Comparison of ENCODE assay signal across 22 cellular contexts in genomic region chr14:72644758-72645489, GRCh38.
DNase-seq lines count a peak whose midpoint lies in the region; ATAC-seq, FAIRE-seq and TF ChIP-seq lines count a peak whose summit lies in the region.
"Had no signal": no experiment of that assay in that cellular context is flagged by ENCODE, and none has a peak within 500 bp of the region (broad histone marks: within the 10 kb centered on the region; RNA-seq: fewer than 3 reads in every experiment).

No MANE protein-coding gene starts in this region.

- no peaks in the 10 kb centered on the region for H3K27me3 Mint-ChIP-seq in Calu3 (ENCODE audit: unreplicated experiment)
- H3K27me3 Mint-ChIP-seq: stimulated activated memory B cell treated with anti-CD40 and anti-IgM and Interleukin-4, amounts not matched to agents 10 μg/mL and 1 μg/mL and 100 μg/mL, for 72 hours had no signal

- H3K4me3 ChIP-seq in GM12864 (ENCODE audit: low read depth, low read length) (no peak overlapping the region), Karpas-422 (ENCODE audit: low read length) (no peak overlapping the region), GM12878 (no peak overlapping the region), mesendoderm (ENCODE audit: low read length) (no peak overlapping the region)
- H3K4me3 ChIP-seq: ovary, right lobe of liver, testis had no signal

- H2BK15ac ChIP-seq in mesendoderm (replicated peaks; ENCODE audit: low read depth): no peak overlapping the region

- no peak overlapping the region for H3K4me3 Mint-ChIP-seq in Calu3 (ENCODE audit: low read depth, unreplicated experiment)
- H3K4me3 Mint-ChIP-seq: CD4-positive, alpha-beta memory T cell; H9; naive thymus-derived CD4-positive, alpha-beta T cell; stimulated activated memory B cell treated with anti-CD40 and anti-IgM and Interleukin-4, amounts not matched to agents 10 μg/mL and 1 μg/mL and 100 μg/mL, for 72 hours had no signal

- H3K9me3 Mint-ChIP-seq in Calu3 (ENCODE audit: low read depth, unreplicated experiment): peaks cover 8% of the 10 kb centered on the region
- H3K9me3 Mint-ChIP-seq: stimulated activated memory B cell treated with anti-CD40 and anti-IgM and Interleukin-4, amounts not matched to agents 10 μg/mL and 1 μg/mL and 100 μg/mL, for 72 hours had no signal

- H2BK120ac ChIP-seq in mesendoderm (ENCODE audit: low read depth, low read length): no peak overlapping the region

- H2AFZ ChIP-seq in Karpas-422 (ENCODE audit: low read length): no peak overlapping the region
- no peak overlapping the region for H2AFZ ChIP-seq in GM12878 (ENCODE audit: control insufficient read depth, low read depth, low read length)

- TF ChIP-seq EP300 in GM12878 (IDR thresholded peaks at IDR 0.05; ENCODE audit: borderline replicate concordance in 1 of 2, control insufficient read depth in 1 of 2, low read depth in 2 of 2, low read length in 2 of 2): no peak

- intact Hi-C loops in GM12878 (cut with micrococcal nuclease; ENCODE audit: unreplicated experiment) (no loop called here), Calu3 (cut with micrococcal nuclease; ENCODE audit: unreplicated experiment) (no loop called here), left cardiac atrium (cut with DNase I) (no loop called here)

- H3K79me1 ChIP-seq in mesendoderm (ENCODE audit: low read length): no peaks in the 10 kb centered on the region

- peaks cover 8% of the 10 kb centered on the region for H3K4me1 Mint-ChIP-seq in Calu3 (ENCODE audit: low read depth, unreplicated experiment)

- no peaks in the 10 kb centered on the region for H3K79me2 ChIP-seq in Karpas-422 (ENCODE audit: low read length)
- no peaks in the 10 kb centered on the region for H3K79me2 ChIP-seq in GM12878 (ENCODE audit: control insufficient read depth, insufficient read depth, low read length)
- H3K79me2 ChIP-seq in mesendoderm (ENCODE audit: control insufficient read depth, insufficient read depth, low read length): no peaks in the 10 kb centered on the region

- H3K27ac ChIP-seq in Karpas-422 (ENCODE audit: low read length) (no peak overlapping the region), GM12878 (ENCODE audit: control insufficient read depth, insufficient read depth) (no peak overlapping the region), mesendoderm (ENCODE audit: low read depth, low read length) (no peak overlapping the region)
- H3K27ac ChIP-seq: ovary, right lobe of liver, testis, VCaP had no signal

- H3K27me3 ChIP-seq in Karpas-422 (ENCODE audit: low read length) (no peaks in the 10 kb centered on the region), GM12878 (replicated peaks in 1 of 2; ENCODE audit: control insufficient read depth in 2 of 2, insufficient read depth in 2 of 2, low read length in 1 of 2) (no peaks in the 10 kb centered on the region), mesendoderm (ENCODE audit: insufficient read depth, low read length, poor library complexity) (no peaks in the 10 kb centered on the region)
- H3K27me3 ChIP-seq: ovary, right lobe of liver, testis had no signal

- no peaks in the 10 kb centered on the region for H3K36me3 Mint-ChIP-seq in Calu3 (ENCODE audit: insufficient read depth, unreplicated experiment)
- H3K36me3 Mint-ChIP-seq: CD4-positive, alpha-beta memory T cell had no signal

- 56% methylated on average over 4 of the region's 4 CpGs for WGBS in GM12878 (ENCODE audit: insufficient coverage, insufficient replicate concordance, low lambda C conversion rate, missing lambda C conversion rate)
- no CpG with 5 or more reads among the region's 4 CpGs for WGBS in mesendoderm (ENCODE audit: extremely low coverage, insufficient coverage, low lambda C conversion rate)

- H3K4ac ChIP-seq in mesendoderm (ENCODE audit: low read depth, low read length): no peak overlapping the region

- SMC1A ChIA-PET in GM12878 (lab: Charles Lee; ENCODE audit: uncharacterized antibody, unreplicated experiment): interaction anchor here (0.6 to 1.8 kb wide), 7 partner anchors 9 to 218 kb away, joined by 3 to 15 read pairs (median 3); no protein-coding TSS in a partner anchor

- no peak for DNase-seq in GM12864 (ENCODE audit: low read depth)
- DNase-seq in Karpas-422: peak; percentile 46
- DNase-seq in GM12878 (ENCODE audit: low read depth, low spot score): no peak
- peak; percentile 38 for DNase-seq in mesendoderm
- no peak for DNase-seq in RCC 7860 (ENCODE audit: low spot score)
- no peak for DNase-seq in Calu3
- no peak for DNase-seq in left cardiac atrium
- no peak for DNase-seq in NCI-H1092 treated with DMSO at 0.1 percent for 48 hours (lab: John Stamatoyannopoulos, UW)
- DNase-seq: activated CD4-positive, alpha-beta T cell treated with anti-CD3 and anti-CD28 coated beads, Interleukin-2, amount 50 U/mL, for 4 hours; CD4-positive, alpha-beta memory T cell; foreskin melanocyte; H9; naive thymus-derived CD4-positive, alpha-beta T cell; NCI-H2029; ovary; right lobe of liver; testis had no signal

- in situ Hi-C loops in GM12878 (cut with MboI): no loop called here

- no peak overlapping the region for H3K18ac ChIP-seq in mesendoderm (ENCODE audit: low read length)

- ATAC-seq in GM12878 (peak; percentile 48), left cardiac atrium (no peak)
- ATAC-seq: HepG2; naive thymus-derived CD4-positive, alpha-beta T cell; right lobe of liver; Right ventricle myocardium inferior; stimulated activated memory B cell treated with anti-CD40 and anti-IgM and Interleukin-4, amounts not matched to agents 10 μg/mL and 1 μg/mL and 100 μg/mL, for 72 hours had no signal

- H2AK5ac ChIP-seq in mesendoderm (ENCODE audit: low read length): no peak overlapping the region

- no peak overlapping the region for H2BK5ac ChIP-seq in mesendoderm (ENCODE audit: low read length)

- TF ChIP-seq POLR2A in GM12878 (IDR thresholded peaks at IDR 0.05; ENCODE audit: low read depth, low read length): no peak

- CTCF ChIA-PET in GM12878 (lab: Yijun Ruan, JAX): interaction anchor here (0.6 to 1.5 kb wide), 3 partner anchors 9 to 150 kb away, joined by 3 to 5 read pairs (median 3); no protein-coding TSS in a partner anchor
- CTCF ChIA-PET in Calu3 (lab: Charles Lee): interaction anchor here (0.7 kb wide), 1 partner anchor 244 kb away, joined by 4 read pairs; no protein-coding TSS in a partner anchor

- no peak overlapping the region for H3K56ac ChIP-seq in mesendoderm (ENCODE audit: low read length)

- H3K23ac ChIP-seq in mesendoderm (ENCODE audit: low read length): no peak overlapping the region

- H4K20me1 ChIP-seq in Karpas-422 (ENCODE audit: insufficient read depth, low read depth, low read length) (no peaks in the 10 kb centered on the region), GM12878 (ENCODE audit: control insufficient read depth, insufficient read depth) (no peaks in the 10 kb centered on the region)

- no peaks in the 10 kb centered on the region for H3K9me3 ChIP-seq in Karpas-422 (ENCODE audit: low read length)
- H3K9me3 ChIP-seq in GM12878 (replicated peaks; ENCODE audit: control insufficient read depth, insufficient read depth, low read length): no peaks in the 10 kb centered on the region; the same call in 2 of the 3 replicates
- H3K9me3 ChIP-seq: ovary, right lobe of liver, testis had no signal

- H3K36me3 ChIP-seq in Karpas-422 (ENCODE audit: insufficient read depth, low read length) (no peaks in the 10 kb centered on the region), GM12878 (ENCODE audit: control insufficient read depth in 2 of 2, insufficient read depth in 2 of 2, low read length in 1 of 2) (no peaks in the 10 kb centered on the region), mesendoderm (ENCODE audit: control insufficient read depth, insufficient read depth, low read length) (no peaks in the 10 kb centered on the region)
- H3K36me3 ChIP-seq: ovary, right lobe of liver had no signal

- H3K4me1 ChIP-seq in Karpas-422 (ENCODE audit: low read length) (no peaks in the 10 kb centered on the region), GM12878 (ENCODE audit: control insufficient read depth, insufficient read depth, low read length) (no peaks in the 10 kb centered on the region), mesendoderm (ENCODE audit: control insufficient read depth, low read depth, low read length) (no peaks in the 10 kb centered on the region)
- H3K4me1 ChIP-seq: right lobe of liver had no signal

- no peaks in the 10 kb centered on the region for H3K9me2 ChIP-seq in Karpas-422 (replicated peaks; ENCODE audit: insufficient read depth, low read length)

- H4K5ac ChIP-seq in mesendoderm (ENCODE audit: low read length): no peak overlapping the region

- no peak overlapping the region for H3K27ac Mint-ChIP-seq in Calu3 (ENCODE audit: unreplicated experiment)
- H3K27ac Mint-ChIP-seq: CD4-positive, alpha-beta memory T cell; H9; naive thymus-derived CD4-positive, alpha-beta T cell; stimulated activated memory B cell treated with anti-CD40 and anti-IgM and Interleukin-4, amounts not matched to agents 10 μg/mL and 1 μg/mL and 100 μg/mL, for 72 hours had no signal

- FAIRE-seq in GM12878 (lab: Jason Lieb, UNC) (no peak), RCC 7860 (lab: Jason Lieb, UNC) (no peak)
- FAIRE-seq: endometrium, HepG2 had no signal

- POLR2A ChIA-PET in GM12878 (lab: Charles Lee): no interaction called here

- no TSS peak for BruUV-seq in GM12878 (replicated peaks; lab: Mats Ljungman, UMichigan)
- no TSS peak for BruUV-seq in Calu3 (replicated peaks; lab: Mats Ljungman, UMichigan)

- no peak for TF ChIP-seq RAD21 in GM12878 (IDR thresholded peaks at IDR 0.05; ENCODE audit: insufficient read depth, low read depth, low read length)

- H3K4me2 ChIP-seq in Karpas-422 (ENCODE audit: low read depth, low read length, poor library complexity, severe bottlenecking) (no peak overlapping the region), GM12878 (ENCODE audit: control insufficient read depth, insufficient read depth) (no peak overlapping the region), mesendoderm (ENCODE audit: low read length) (no peak overlapping the region)

- TF ChIP-seq CTCF in GM12864 (IDR thresholded peaks at IDR 0.05; ENCODE audit: low read depth, low read length, missing control alignments) (peak; percentile 11), GM12878 (IDR thresholded peaks at IDR 0.05 in 2 of 3, conservative IDR thresholded peaks at IDR 0.05 in 1 of 3; ENCODE audit: control insufficient read depth in 2 of 3, extremely low read depth in 1 of 3, insufficient read depth in 1 of 3, low read depth in 3 of 3, low read length in 3 of 3) (peak in 1 of 3 experiments; percentile 27; a peak in 2 of 6 replicates), Calu3 (IDR thresholded peaks at IDR 0.05; ENCODE audit: unreplicated experiment) (no peak)

- no peak overlapping the region for H3K9ac ChIP-seq in Karpas-422 (ENCODE audit: low read length)
- no peak overlapping the region for H3K9ac ChIP-seq in GM12878 (ENCODE audit: control insufficient read depth, insufficient read depth, low read length)
- no peak overlapping the region for H3K9ac ChIP-seq in mesendoderm (ENCODE audit: low read length)

- H4K8ac ChIP-seq in mesendoderm (ENCODE audit: low read depth, low read length): no peak overlapping the region

- RAD21 ChIA-PET in GM12878 (lab: Charles Lee; ENCODE audit: unreplicated experiment): interaction anchor here (0.9 to 1.1 kb wide), 3 partner anchors 11 to 72 kb away, joined by 3 to 4 read pairs (median 4); no protein-coding TSS in a partner anchor

TF ChIP-seq in GM12878, 131 proteins besides CTCF, POLR2A, EP300 and RAD21 (continues in another document):
- TF ChIP-seq MEF2A (IDR thresholded peaks at IDR 0.05; ENCODE audit: insufficient read depth, low read depth, low read length): no peak

Comparison
In these comparisons a context has a peak if more than half of its experiments do, and no peak if none do; other contexts are left out.
1. DNase-seq: peak in Karpas-422 (single experiment) and mesendoderm (single experiment); none in GM12864 (single experiment), GM12878 (single experiment), RCC 7860 (single experiment), Calu3 (single experiment), left cardiac atrium (single experiment) and NCI-H1092 treated with DMSO at 0.1 percent for 48 hours (single experiment).